Comparison of ENCODE assay signal across 8 cellular contexts in genomic region chr21:37365657-37366487, GRCh38. TPM values are rescaled to one million over a fixed set of nuclear protein-coding genes. Genes with fewer than 3 reads are reported as not detected.
DNase-seq lines count a peak whose midpoint lies in the region; ATAC-seq and TF ChIP-seq lines count a peak whose summit lies in the region.

No MANE protein-coding gene starts in this region.

- intact Hi-C loops in head of caudate nucleus (cut with DNase I), result loop anchor here (1.0 to 5.0 kb wide), 4 partner anchors 91 to 294 kb away; partner anchors contain the start of genes PIGP, TTC3 and VPS26C
- intact Hi-C loops in uterus (cut with DNase I; ENCODE audit: low total_unique reads), result no loop called here

- peak overlapping the region; percentile 44 for H3K4me3 ChIP-seq in CD8-positive, alpha-beta memory T cell (ENCODE audit: low read length)
- H3K4me3 ChIP-seq in uterus, result peak overlapping the region; percentile 41 to 81

- H3K27me3 Mint-ChIP-seq in CD8-positive, alpha-beta memory T cell, result peaks cover 0 to 7% of the 10 kb centered on the region in 2 donors
- no peaks in the 10 kb centered on the region for H3K27me3 Mint-ChIP-seq in osteocyte (ENCODE audit: unreplicated experiment)

- no peaks in the 10 kb centered on the region for H3K36me3 ChIP-seq in CD8-positive, alpha-beta memory T cell (ENCODE audit: insufficient read depth, low read length)
- H3K36me3 ChIP-seq in uterus, result no peaks in the 10 kb centered on the region

- TF ChIP-seq POLR2A in Raji (IDR thresholded peaks at IDR 0.05; ENCODE audit: insufficient read depth, low read depth, low read length) (peak; percentile 59), uterus (IDR thresholded peaks at IDR 0.05) (peak in 1 of 2 donors; percentile 67)

- CTCF ChIA-PET in CD8-positive, alpha-beta memory T cell (lab: Charles Lee), result interaction anchor here (0.6 to 1.5 kb wide), 7 partner anchors 8 to 102 kb away, joined by 3 to 4 read pairs (median 3); partner anchors contain the start of gene VPS26C

- DNase-seq in CD8-positive, alpha-beta memory T cell, result peak; percentile 56 to 76 (median 72)
- peak; percentile 64 for DNase-seq in activated naive CD4-positive, alpha-beta T cell treated with anti-CD3 and anti-CD28 coated beads, Interleukin-2, amount 50 U/mL, for 16 hours
- DNase-seq in head of caudate nucleus (peak in 36 of 42 donors; percentile 20 to 79 (median 51)), osteocyte (ENCODE audit: extremely low spot score, unreplicated experiment) (peak; percentile 90), uterus (peak; percentile 54 to 69)

- H3K27ac Mint-ChIP-seq in CD8-positive, alpha-beta memory T cell, result peak overlapping the region; percentile 98 to 100 (median 100)
- H3K27ac Mint-ChIP-seq in osteocyte (ENCODE audit: unreplicated experiment), result peak overlapping the region; percentile 92

- H3K9me3 Mint-ChIP-seq in CD8-positive, alpha-beta memory T cell, result peaks cover 0 to 5% (median 0%) of the 10 kb centered on the region in 5 donors
- H3K9me3 Mint-ChIP-seq in osteocyte (ENCODE audit: unreplicated experiment), result no peaks in the 10 kb centered on the region

- POLR2A ChIA-PET in CD8-positive, alpha-beta memory T cell (lab: Charles Lee), result interaction anchor here (0.5 to 1.8 kb wide), 7 partner anchors 98 to 330 kb away, joined by 3 to 39 read pairs (median 4); partner anchors contain the start of gene VPS26C

- peaks cover 0 to 18% (median 0%) of the 10 kb centered on the region in 3 donors for H3K36me3 Mint-ChIP-seq in CD8-positive, alpha-beta memory T cell
- no peaks in the 10 kb centered on the region for H3K36me3 Mint-ChIP-seq in osteocyte (ENCODE audit: unreplicated experiment)

- TF ChIP-seq CTCF in osteocyte (IDR thresholded peaks at IDR 0.05) (no peak), uterus (IDR thresholded peaks at IDR 0.05) (peak in 1 of 4 experiments; percentile 5)

- H3K27ac ChIP-seq in CD8-positive, alpha-beta memory T cell (ENCODE audit: low read depth, low read length), result peak overlapping the region; percentile 86
- H3K27ac ChIP-seq in uterus, result peak overlapping the region; percentile 99 to 100

- ATAC-seq in GM19452 (IDR thresholded peaks at IDR 0.05; ENCODE audit: unreplicated experiment) (peak; percentile 27), HG03521 (IDR thresholded peaks at IDR 0.05; ENCODE audit: unreplicated experiment) (peak; percentile 40)

- peak overlapping the region; percentile 95 to 100 (median 99) for H3K4me3 Mint-ChIP-seq in CD8-positive, alpha-beta memory T cell
- peak overlapping the region; percentile 82 for H3K4me3 Mint-ChIP-seq in osteocyte (ENCODE audit: unreplicated experiment)

- no peaks in the 10 kb centered on the region for H3K9me3 ChIP-seq in CD8-positive, alpha-beta memory T cell (ENCODE audit: low read length)
- no peaks in the 10 kb centered on the region for H3K9me3 ChIP-seq in uterus

- peaks cover 32 to 40% (median 36%) of the 10 kb centered on the region in 3 donors for H3K4me1 Mint-ChIP-seq in CD8-positive, alpha-beta memory T cell
- H3K4me1 Mint-ChIP-seq in osteocyte (ENCODE audit: unreplicated experiment), result peaks cover 29% of the 10 kb centered on the region

- H3K27me3 ChIP-seq in CD8-positive, alpha-beta memory T cell (ENCODE audit: insufficient read depth, low read length, poor library complexity, severe bottlenecking), result no peaks in the 10 kb centered on the region
- no peaks in the 10 kb centered on the region for H3K27me3 ChIP-seq in uterus

- H3K4me1 ChIP-seq in CD8-positive, alpha-beta memory T cell (ENCODE audit: insufficient read depth, low read length), result peaks cover 22% of the 10 kb centered on the region
- H3K4me1 ChIP-seq in uterus, result peaks cover 0 to 5% of the 10 kb centered on the region in 2 donors

RNA-seq across cellular contexts. Expression of gene DYRK1A, which starts 0.7 kb away (rescaled TPM):
- total RNA-seq in CD8-positive, alpha-beta memory T cell, result 10 to 100 TPM; 66.1 to 69.6 TPM
- 3.7 TPM for polyA plus RNA-seq in CD8-positive, alpha-beta memory T cell
- 58.4 and 63.2 TPM in 2 replicates for total RNA-seq in osteocyte
- 100 to 1,000 TPM in 3 of 4 donors, 10 to 100 TPM in 1; 42.0 to 137 (median 119) TPM for total RNA-seq in uterus

Comparison
In these comparisons a context has a peak if more than half of its experiments do, and no peak if none do; other contexts are left out.
1. Peak in every context shown above with its lines: DNase-seq, ATAC-seq, H3K4me3 ChIP-seq and H3K27ac ChIP-seq.